ENCODE assay signal across 10 cellular contexts in genomic region chr2:230925879-230926765, GRCh38. TPM values are rescaled to one million over a fixed set of nuclear protein-coding genes. Genes with fewer than 3 reads are reported as not detected.
A peak's percentile ranks its signal among the peaks of the same experiment; 100 is the strongest.
DNase-seq lines count a peak whose midpoint lies in the region; ATAC-seq and TF ChIP-seq lines count a peak whose summit lies in the region.
"Had no signal": no experiment of that assay in that cellular context is flagged by ENCODE, and none has a peak within 500 bp of the region (broad histone marks: within the 10 kb centered on the region; RNA-seq: fewer than 3 reads in every experiment).

No MANE protein-coding gene starts in this region.

- peaks cover 5 to 11% of the 10 kb centered on the region in 2 donors for H3K4me1 ChIP-seq in naive thymus-derived CD4-positive, alpha-beta T cell (ENCODE audit: control insufficient read depth in 2 of 2, insufficient read depth in 2 of 2, low read length in 2 of 2)
- no peaks in the 10 kb centered on the region for H3K4me1 ChIP-seq in gastroesophageal sphincter
- H3K4me1 ChIP-seq in hepatocyte (ENCODE audit: insufficient read depth) = no peaks in the 10 kb centered on the region
- H3K4me1 ChIP-seq: right lobe of liver had no signal

- H3K9me2 ChIP-seq in hepatocyte (replicated peaks; ENCODE audit: insufficient read depth) = no peaks in the 10 kb centered on the region

- H3K79me2 ChIP-seq in hepatocyte = no peaks in the 10 kb centered on the region

- intact Hi-C loops in activated CD4-positive, alpha-beta T cell treated with anti-CD3 and anti-CD28 coated beads, Interleukin-2, amount 10 ng/mL, durations not matched to agents 24 days and 14 days (cut with micrococcal nuclease) = loop anchor here (1.0 kb wide), 3 partner anchors 18 to 48 kb away; no protein-coding TSS in a partner anchor
- intact Hi-C loops in naive thymus-derived CD4-positive, alpha-beta T cell (cut with micrococcal nuclease) = loop anchor here (1.0 to 5.0 kb wide), 4 partner anchors 21 to 61 kb away; no protein-coding TSS in a partner anchor

- H4K20me1 ChIP-seq in hepatocyte (ENCODE audit: insufficient read depth, poor library complexity, severe bottlenecking) = no peaks in the 10 kb centered on the region

- peaks cover 26% of the 10 kb centered on the region for H3K27me3 Mint-ChIP-seq in activated CD4-positive, alpha-beta T cell treated with anti-CD3 and anti-CD28 coated beads, Interleukin-2, amount 10 ng/mL, durations not matched to agents 24 days and 14 days
- peaks cover 0 to 27% (median 0%) of the 10 kb centered on the region in 5 donors for H3K27me3 Mint-ChIP-seq in naive thymus-derived CD4-positive, alpha-beta T cell

- peaks cover 35% of the 10 kb centered on the region for H3K4me1 Mint-ChIP-seq in activated CD4-positive, alpha-beta T cell treated with anti-CD3 and anti-CD28 coated beads, Interleukin-2, amount 10 ng/mL, durations not matched to agents 24 days and 14 days
- H3K4me1 Mint-ChIP-seq in naive thymus-derived CD4-positive, alpha-beta T cell = peaks cover 15 to 38% (median 27%) of the 10 kb centered on the region in 7 donors

- no peaks in the 10 kb centered on the region for H3K36me3 ChIP-seq in naive thymus-derived CD4-positive, alpha-beta T cell (ENCODE audit: control insufficient read depth in 2 of 3, insufficient read depth in 3 of 3, low read length in 3 of 3)
- H3K36me3 ChIP-seq in gastroesophageal sphincter (no peaks in the 10 kb centered on the region), hepatocyte (replicated peaks; ENCODE audit: insufficient read depth, low read depth) (no peaks in the 10 kb centered on the region)
- H3K36me3 ChIP-seq: right lobe of liver had no signal

- TF ChIP-seq EP300 in gastroesophageal sphincter (IDR thresholded peaks at IDR 0.05) = no peak

- peak overlapping the region; percentile 66 for H3K4me3 Mint-ChIP-seq in activated CD4-positive, alpha-beta T cell treated with anti-CD3 and anti-CD28 coated beads, Interleukin-2, amount 10 ng/mL, durations not matched to agents 24 days and 14 days
- H3K4me3 Mint-ChIP-seq in naive thymus-derived CD4-positive, alpha-beta T cell = no peak overlapping the region

- no peak overlapping the region for H3K4me3 ChIP-seq in naive thymus-derived CD4-positive, alpha-beta T cell (ENCODE audit: low read length)
- H3K4me3 ChIP-seq in gastroesophageal sphincter (no peak overlapping the region), hepatocyte (no peak overlapping the region)
- H3K4me3 ChIP-seq: dorsolateral prefrontal cortex, right lobe of liver had no signal

- no peak overlapping the region for H2AFZ ChIP-seq in hepatocyte

- no peaks in the 10 kb centered on the region for H3K27me3 ChIP-seq in naive thymus-derived CD4-positive, alpha-beta T cell (ENCODE audit: control insufficient read depth in 2 of 2, insufficient read depth in 2 of 2, low read length in 2 of 2)
- H3K27me3 ChIP-seq in gastroesophageal sphincter = peaks cover 7% of the 10 kb centered on the region
- no peaks in the 10 kb centered on the region for H3K27me3 ChIP-seq in hepatocyte
- H3K27me3 ChIP-seq: dorsolateral prefrontal cortex, right lobe of liver had no signal

- CTCF ChIA-PET in naive thymus-derived CD4-positive, alpha-beta T cell (lab: Charles Lee) = interaction anchor here (1.5 to 1.6 kb wide), 2 partner anchors 13 to 50 kb away, joined by 4 read pairs; no protein-coding TSS in a partner anchor

- POLR2A ChIA-PET in naive thymus-derived CD4-positive, alpha-beta T cell (lab: Charles Lee) = interaction anchor here (0.5 to 0.6 kb wide), 2 partner anchors 591 to 764 kb away, joined by 3 to 5 read pairs; no protein-coding TSS in a partner anchor

- no peak overlapping the region for H3K4me2 ChIP-seq in hepatocyte

- no CpG with 5 or more reads among the region's 11 CpGs for WGBS in gastroesophageal sphincter (ENCODE audit: low coverage in 1 of 2), 2 donors
- WGBS in hepatocyte (ENCODE audit: low lambda C conversion rate, missing lambda C conversion rate) = 90% methylated on average over 11 of the region's 11 CpGs

- H3K9me3 ChIP-seq in naive thymus-derived CD4-positive, alpha-beta T cell (ENCODE audit: control insufficient read depth in 2 of 3, low read length in 3 of 3) = no peaks in the 10 kb centered on the region
- no peaks in the 10 kb centered on the region for H3K9me3 ChIP-seq in gastroesophageal sphincter
- H3K9me3 ChIP-seq in hepatocyte (ENCODE audit: low read depth) = no peaks in the 10 kb centered on the region
- H3K9me3 ChIP-seq: right lobe of liver had no signal

- peak overlapping the region; percentile 58 for H3K27ac ChIP-seq in naive thymus-derived CD4-positive, alpha-beta T cell (ENCODE audit: low read depth, low read length)
- H3K27ac ChIP-seq in gastroesophageal sphincter = no peak overlapping the region
- H3K27ac ChIP-seq in hepatocyte = no peak overlapping the region
- H3K27ac ChIP-seq: right lobe of liver had no signal

- TF ChIP-seq CTCF in gastroesophageal sphincter (IDR thresholded peaks at IDR 0.05) (no peak), hepatocyte (IDR thresholded peaks at IDR 0.05; ENCODE audit: poor library complexity) (no peak)

- H3K27ac Mint-ChIP-seq in activated CD4-positive, alpha-beta T cell treated with anti-CD3 and anti-CD28 coated beads, Interleukin-2, amount 10 ng/mL, durations not matched to agents 24 days and 14 days = peak overlapping the region; percentile 82
- H3K27ac Mint-ChIP-seq in naive thymus-derived CD4-positive, alpha-beta T cell = peak overlapping the region in 6 of 9 donors; percentile 84 to 92 (median 86)

- H3K9me3 Mint-ChIP-seq in activated CD4-positive, alpha-beta T cell treated with anti-CD3 and anti-CD28 coated beads, Interleukin-2, amount 10 ng/mL, durations not matched to agents 24 days and 14 days = no peaks in the 10 kb centered on the region
- H3K9me3 Mint-ChIP-seq in naive thymus-derived CD4-positive, alpha-beta T cell = no peaks in the 10 kb centered on the region

- peak; percentile 71 for DNase-seq in activated CD4-positive, alpha-beta T cell treated with anti-CD3 and anti-CD28 coated beads, Interleukin-2, amount 10 ng/mL, durations not matched to agents 24 days and 14 days
- peak in 1 of 9 donors; percentile 43 for DNase-seq in naive thymus-derived CD4-positive, alpha-beta T cell
- no peak for DNase-seq in cerebellum (ENCODE audit: low spot score)
- no peak for DNase-seq in hepatocyte (ENCODE audit: low spot score)
- DNase-seq in NCI-H2081 treated with DMSO at 0.1 percent for 48 hours (lab: John Stamatoyannopoulos, UW) = no peak

- no peak for TF ChIP-seq POLR2A in gastroesophageal sphincter (IDR thresholded peaks at IDR 0.05)

- no peaks in the 10 kb centered on the region for H3K36me3 Mint-ChIP-seq in activated CD4-positive, alpha-beta T cell treated with anti-CD3 and anti-CD28 coated beads, Interleukin-2, amount 10 ng/mL, durations not matched to agents 24 days and 14 days (ENCODE audit: low read depth)
- no peaks in the 10 kb centered on the region for H3K36me3 Mint-ChIP-seq in naive thymus-derived CD4-positive, alpha-beta T cell

- ATAC-seq in GM18520 (IDR thresholded peaks at IDR 0.05; ENCODE audit: unreplicated experiment) (peak; percentile 18), HG02571 (IDR thresholded peaks at IDR 0.05; ENCODE audit: unreplicated experiment) (peak; percentile 31), gastroesophageal sphincter (no peak)
- no peak for ATAC-seq in naive thymus-derived CD4-positive, alpha-beta T cell

RNA-seq across cellular contexts. Expression of gene GPR55, which starts 1.1 kb away (rescaled TPM):
- total RNA-seq in activated CD4-positive, alpha-beta T cell treated with anti-CD3 and anti-CD28 coated beads, Interleukin-2, amount 10 ng/mL, durations not matched to agents 24 days and 14 days = 0.23 and 0.38 TPM in 2 replicates
- total RNA-seq in naive thymus-derived CD4-positive, alpha-beta T cell = 1 to 10 TPM; 1.3 to 8.8 (median 2.5) TPM
- polyA plus RNA-seq in naive thymus-derived CD4-positive, alpha-beta T cell = 1 to 10 TPM; 1.4 to 1.5 TPM
- total RNA-seq in gastroesophageal sphincter = under 1 TPM in 2 of 4 donors, not detected in 2; 0.08 to 0.12 TPM
- total RNA-seq in cerebellum = not detected
- 0.83 and 1.6 TPM in 2 replicates for total RNA-seq in hepatocyte
- 0.32 TPM in 1 of 2 replicates, not detected in the other for polyA plus RNA-seq in hepatocyte

Comparison
In these comparisons a context has a peak if more than half of its experiments do, and no peak if none do; other contexts are left out.
1. ATAC-seq: peak in GM18520 (single experiment) and HG02571 (single experiment); none in naive thymus-derived CD4-positive, alpha-beta T cell (single experiment) and gastroesophageal sphincter (single experiment).